Comparison of ENCODE assay signal across 8 cellular contexts in genomic region chr3:146542179-146542578, GRCh38. TPM values are rescaled to one million over a fixed set of nuclear protein-coding genes. Genes with fewer than 3 reads are reported as not detected.
DNase-seq lines count a peak whose midpoint lies in the region; FAIRE-seq and TF ChIP-seq lines count a peak whose summit lies in the region.

No MANE protein-coding gene starts in this region.

- TF ChIP-seq CTCF in AG04450 (IDR thresholded peaks at IDR 0.05; ENCODE audit: low read depth, low read length) (no peak), brain (conservative IDR thresholded peaks at IDR 0.05) (no peak)

- H3K4me1 Mint-ChIP-seq in brain: peaks cover 33% of the 10 kb centered on the region

- FAIRE-seq in GM12891 (lab: Jason Lieb, UNC): no peak

- H3K36me3 ChIP-seq in muscle layer of colon (ENCODE audit: insufficient read depth, low read length): no peaks in the 10 kb centered on the region

- TF ChIP-seq POLR2A in GM12891 (IDR thresholded peaks at IDR 0.05; ENCODE audit: low read depth, low read length): no peak

- H3K4me1 ChIP-seq in muscle layer of colon (ENCODE audit: insufficient read depth, low read length): peaks cover 21% of the 10 kb centered on the region

- peaks cover 4% of the 10 kb centered on the region for H3K36me3 Mint-ChIP-seq in brain

- H3K27ac Mint-ChIP-seq in brain: peak overlapping the region in 2 of 5 experiments; percentile 26 to 89

- peak overlapping the region; percentile 44 to 97 (median 54) for H3K4me3 Mint-ChIP-seq in brain

- peaks cover 14% of the 10 kb centered on the region for H3K27me3 Mint-ChIP-seq in brain

- in situ Hi-C loops in KBM-7 (cut with MboI; ENCODE audit: low pct_unique_long_range_greater_than_20kb, low sequenced_read_pairs): no loop called here

- H3K9me3 ChIP-seq in AG04450 (ENCODE audit: control insufficient read depth, insufficient read depth, low read length): peaks cover 4% of the 10 kb centered on the region; the same call in 1 of the 2 replicates
- H3K9me3 ChIP-seq in muscle layer of colon (ENCODE audit: low read length): no peaks in the 10 kb centered on the region

- no peak overlapping the region for H3K27ac ChIP-seq in AG04450 (ENCODE audit: low read depth, low read length)
- H3K27ac ChIP-seq in muscle layer of colon (ENCODE audit: low read depth, low read length): peak overlapping the region; percentile 35

- POLR2A ChIA-PET in AG04450 (lab: Yijun Ruan, JAX): no interaction called here

- no peak overlapping the region for H3K9ac ChIP-seq in muscle layer of colon (ENCODE audit: low read length)

- CTCF ChIA-PET in AG04450 (lab: Charles Lee): no interaction called here

- no peaks in the 10 kb centered on the region for H3K27me3 ChIP-seq in AG04450 (ENCODE audit: control insufficient read depth, insufficient read depth, low read length)
- no peaks in the 10 kb centered on the region for H3K27me3 ChIP-seq in muscle layer of colon (ENCODE audit: control insufficient read depth in 1 of 2, insufficient read depth in 2 of 2, low read length in 2 of 2)

- H3K4me3 ChIP-seq in AG04450 (ENCODE audit: low read depth, low read length) (peak overlapping the region; percentile 80), muscle layer of colon (ENCODE audit: low read depth in 1 of 2, low read length in 2 of 2) (peak overlapping the region in 1 of 2 donors; percentile 13)

- DNase-seq in AG04450 (ENCODE audit: low read depth, low spot score): no peak
- peak; percentile 25 for DNase-seq in KBM-7
- no peak for DNase-seq in GDM1 (lab: John Stamatoyannopoulos, UW)
- no peak for DNase-seq in glomerular visceral epithelial cell (ENCODE audit: extremely low spot score)
- no peak for DNase-seq in COR-L47 (lab: John Stamatoyannopoulos, UW)
- no peak for DNase-seq in GM12891 (ENCODE audit: insufficient read length, low spot score)

- H3K9me3 Mint-ChIP-seq in brain: no peaks in the 10 kb centered on the region

TF ChIP-seq in GM12891, 5 proteins besides CTCF, POLR2A, EP300 and RAD21:
- no peak for TF ChIP-seq POU2F2 (IDR thresholded peaks at IDR 0.05; ENCODE audit: low read depth, low read length)
- no peak for TF ChIP-seq SPI1 (IDR thresholded peaks at IDR 0.05; ENCODE audit: low read depth, low read length)
- TF ChIP-seq TAF1 (IDR thresholded peaks at IDR 0.05; ENCODE audit: low read depth, low read length): no peak
- TF ChIP-seq POLR2AphosphoS5 (IDR thresholded peaks at IDR 0.05; ENCODE audit: low read depth, low read length): no peak
- TF ChIP-seq PAX5 (IDR thresholded peaks at IDR 0.05; ENCODE audit: insufficient read depth, low read length, severe bottlenecking): no peak

RNA-seq across cellular contexts. Expression of gene PLSCR1, which starts 2.2 kb away (rescaled TPM):
- polyA plus RNA-seq in AG04450 (2011; rRNA removed): 33.7 and 40.4 TPM in 2 replicates
- 31.6 and 36.2 TPM in 2 replicates for polyA minus RNA-seq in AG04450 (2011; rRNA and poly(A)+ RNA removed)
- polyA plus RNA-seq in brain (ENCODE audit: insufficient read depth, low read depth, low replicate concordance): 12.6 TPM
- 36.6 TPM for polyA plus RNA-seq in GM12891 (2012; ENCODE audit: low read depth, missing spikeins)
